Comparison of ENCODE assay signal across 27 cellular contexts in genomic region chr1:69103705-69104385, GRCh38.
"Had no signal": no experiment of that assay in that cellular context is flagged by ENCODE, and none has a peak within 500 bp of the region (broad histone marks: within the 10 kb centered on the region; RNA-seq: fewer than 3 reads in every experiment).

No MANE protein-coding gene starts in this region.

- H3K36me3 Mint-ChIP-seq: mesothelial cell of epicardium; naive B cell; stimulated activated effector memory CD8-positive, alpha-beta T cell treated with anti-CD3 and anti-CD28 coated beads, Interleukin-12 subunit alpha, Interleukin-12 subunit beta, amount 100 ng/mL, for 72 hours; type B pancreatic cell had no signal

- H3K4me1 Mint-ChIP-seq: mesothelial cell of epicardium; naive B cell; neural crest cell; stimulated activated effector memory CD8-positive, alpha-beta T cell treated with anti-CD3 and anti-CD28 coated beads, Interleukin-12 subunit alpha, Interleukin-12 subunit beta, amount 100 ng/mL, for 72 hours had no signal

- H3K4me3 Mint-ChIP-seq: mesothelial cell of epicardium; naive B cell; natural killer cell treated with Interleukin-12 subunit alpha and Interleukin-12 subunit beta and Interleukin-15 and Interleukin-18, amount 100 ng/mL, for 72 hours; neural crest cell; stimulated activated effector memory CD8-positive, alpha-beta T cell treated with anti-CD3 and anti-CD28 coated beads, Interleukin-12 subunit alpha, Interleukin-12 subunit beta, amount 100 ng/mL, for 72 hours; type B pancreatic cell had no signal

- H3K27ac Mint-ChIP-seq: mesothelial cell of epicardium; naive B cell; natural killer cell treated with Interleukin-12 subunit alpha and Interleukin-12 subunit beta and Interleukin-15 and Interleukin-18, amount 100 ng/mL, for 72 hours; stimulated activated effector memory CD8-positive, alpha-beta T cell treated with anti-CD3 and anti-CD28 coated beads, Interleukin-12 subunit alpha, Interleukin-12 subunit beta, amount 100 ng/mL, for 72 hours; type B pancreatic cell had no signal

- H3K36me3 ChIP-seq: esophagus muscularis mucosa, prostate gland, sigmoid colon, stomach had no signal

- H3K9me3 Mint-ChIP-seq: type B pancreatic cell had no signal

- H3K4me3 ChIP-seq: coronary artery, esophagus muscularis mucosa, lung, mucosa of descending colon, prostate gland, sigmoid colon, stomach, testis, tibial artery had no signal

- FAIRE-seq: endometrium, islet of Langerhans had no signal

- H3K27me3 ChIP-seq: esophagus muscularis mucosa, sigmoid colon, stomach, testis, tibial artery had no signal

- DNase-seq: dermis blood vessel endothelial cell; effector memory CD4-positive, alpha-beta T cell; foreskin melanocyte; glutamatergic neuron; kidney glomerular epithelial cell; mesenchymal stem cell; mucosa of descending colon; naive B cell; right cardiac atrium; sigmoid colon; stimulated activated CD4-positive, alpha-beta T cell treated with anti-CD3 and anti-CD28 coated beads, Interleukin-2, amount 100 ng/mL, for 24 hours; stimulated activated CD4-positive, alpha-beta T cell treated with anti-CD3 and anti-CD28 coated beads, Interleukin-4, amount 100 ng/mL, for 24 hours; stimulated activated naive CD4-positive, alpha-beta T cell treated with Interleukin-2 at 50 U/mL for 16 hours; stomach; testis; tibial artery had no signal

- H3K27me3 Mint-ChIP-seq: naive B cell; natural killer cell treated with Interleukin-12 subunit alpha and Interleukin-12 subunit beta and Interleukin-15 and Interleukin-18, amount 100 ng/mL, for 72 hours; type B pancreatic cell had no signal

- ATAC-seq: mucosa of descending colon; natural killer cell treated with Interleukin-12 subunit alpha and Interleukin-12 subunit beta and Interleukin-15 and Interleukin-18, amount 100 ng/mL, for 72 hours; right cardiac atrium; stimulated activated effector memory CD8-positive, alpha-beta T cell treated with anti-CD3 and anti-CD28 coated beads, Interleukin-12 subunit alpha, Interleukin-12 subunit beta, amount 100 ng/mL, for 72 hours had no signal

- H3K9me3 ChIP-seq: prostate gland, testis had no signal

- H3K4me1 ChIP-seq: prostate gland, stomach, testis had no signal

- H3K27ac ChIP-seq: coronary artery, esophagus muscularis mucosa, prostate gland, stomach, testis, tibial artery had no signal
